In genomic region chr6:72742274-72742673, GRCh38 we compare ENCODE assay signal across 29 cellular contexts.
"Had no signal": no experiment of that assay in that cellular context is flagged by ENCODE, and none has a peak within 500 bp of the region (broad histone marks: within the 10 kb centered on the region; RNA-seq: fewer than 3 reads in every experiment).

No MANE protein-coding gene starts in this region.

- ATAC-seq: activated CD8-positive, alpha-beta T cell treated with anti-CD3 and anti-CD28 coated beads for 36 hours; activated T-cell treated with anti-CD3 and anti-CD28 coated beads, Interleukin-2, amount 50 U/mL, for 4 hours; activated T-helper 17 cell treated with anti-CD3 and anti-CD28 coated beads, Interleukin-2, amount 50 U/mL, for 72 hours; body of pancreas; foreskin keratinocyte; gastroesophageal sphincter; T-helper 17 cell; WTC11 had no signal

- H3K27me3 ChIP-seq: adrenal gland, body of pancreas, colonic mucosa, esophagus squamous epithelium, foreskin keratinocyte, gastroesophageal sphincter had no signal

- H3K4me3 ChIP-seq: adrenal gland, body of pancreas, colonic mucosa, esophagus squamous epithelium, gastroesophageal sphincter had no signal

- H3K9me3 ChIP-seq: adrenal gland, body of pancreas, colonic mucosa, esophagus squamous epithelium, gastroesophageal sphincter had no signal

- H3K4me1 ChIP-seq: adrenal gland, colonic mucosa, gastroesophageal sphincter had no signal

- DNase-seq: activated CD4-positive, alpha-beta T cell treated with anti-CD3 and anti-CD28 coated beads for 1 hour; activated CD4-positive, alpha-beta T cell treated with anti-CD3 and anti-CD28 coated beads for 4 hours; activated CD4-positive, alpha-beta T cell treated with anti-CD3 and anti-CD28 coated beads, Interleukin-2, amount 10 ng/mL, durations not matched to agents 7 days and 5 days; activated CD4-positive, alpha-beta T cell treated with anti-CD3 and anti-CD28 coated beads, Interleukin-2, amount 50 U/mL, for 48 hours; activated CD8-positive, alpha-beta memory T cell treated with anti-CD3 and anti-CD28 coated beads for 24 hours; activated CD8-positive, alpha-beta T cell treated with anti-CD3 and anti-CD28 coated beads for 36 hours; activated effector memory CD4-positive, alpha-beta T cell treated with Interleukin-2 at 50 U/mL for 16 hours; activated gamma-delta T cell treated with Interleukin-2 at 50 U/mL for 16 hours; activated naive CD4-positive, alpha-beta T cell treated with anti-CD3 and anti-CD28 coated beads, Interleukin-2, amount 50 U/mL, for 16 hours; activated naive CD4-positive, alpha-beta T cell treated with Interleukin-2 at 50 U/mL for 16 hours; activated T-cell treated with anti-CD3 and anti-CD28 coated beads, Interleukin-2, amount 50 U/mL, for 4 hours; adrenal gland; amygdala; aorta; body of pancreas; central memory CD4-positive, alpha-beta T cell; cerebellar nuclear complex; colonic mucosa; effector CD8-positive, alpha-beta T cell; esophagus squamous epithelium; foreskin keratinocyte; T-helper 1 cell; T-helper 17 cell; T1000 had no signal

- H3K27ac ChIP-seq: adrenal gland, body of pancreas, colonic mucosa, epithelial cell of prostate, esophagus squamous epithelium, foreskin keratinocyte, gastroesophageal sphincter, VCaP had no signal

- H3K36me3 ChIP-seq: adrenal gland, colonic mucosa, esophagus squamous epithelium, gastroesophageal sphincter had no signal
